Comparison of ENCODE assay signal across 1 cellular context in genomic region chr20:17896771-17897369, GRCh38.
TF ChIP-seq lines count a peak whose summit lies in the region.

No MANE protein-coding gene starts in this region.

TF ChIP-seq in HepG2, 621 proteins besides CTCF, POLR2A, EP300 and RAD21 (continued from another document and continues in another):
- TF ChIP-seq PRDM15 (CRISPR knock-in tag; IDR thresholded peaks at IDR 0.05) (no peak), HDAC1 (CRISPR knock-in tag; IDR thresholded peaks at IDR 0.05) (peak; percentile 93; the same call in 1 of the 2 replicates), KLF16 (CRISPR knock-in tag; IDR thresholded peaks at IDR 0.05) (peak in 1 of 2 experiments; percentile 94; a peak in 2 of 4 replicates), ZNF720 (CRISPR knock-in tag; IDR thresholded peaks at IDR 0.05) (no peak), ZNF331 (CRISPR knock-in tag; IDR thresholded peaks at IDR 0.05) (peak; percentile 96), HNRNPLL (IDR thresholded peaks at IDR 0.05; ENCODE audit: low read depth, low read length, poor library complexity, severe bottlenecking) (no peak), ZNF598 (CRISPR knock-in tag; IDR thresholded peaks at IDR 0.05; ENCODE audit: borderline replicate concordance) (no peak), PRPF4 (IDR thresholded peaks at IDR 0.05; ENCODE audit: low read depth, low read length, poor library complexity, severe bottlenecking) (no peak), RELA (CRISPR knock-in tag; IDR thresholded peaks at IDR 0.05) (0 out of 2 replicates have a peak, but pooled peaks have one; percentile 39), ZNF577 (CRISPR knock-in tag; IDR thresholded peaks at IDR 0.05; ENCODE audit: borderline replicate concordance, low read depth) (0 out of 2 replicates have a peak, but pooled peaks have one; percentile 39), ZNF572 (CRISPR knock-in tag; IDR thresholded peaks at IDR 0.05) (no peak), STAT6 (CRISPR knock-in tag; IDR thresholded peaks at IDR 0.05; ENCODE audit: borderline replicate concordance) (no peak; the same call in 1 of the 2 replicates), HBP1 (CRISPR knock-in tag; IDR thresholded peaks at IDR 0.05; ENCODE audit: low read depth) (peak; percentile 92; the same call in 1 of the 2 replicates), CHD4 (IDR thresholded peaks at IDR 0.05; ENCODE audit: borderline replicate concordance, low read length) (peak; percentile 91), SP1 (IDR thresholded peaks at IDR 0.05) (no peak), SP1 (CRISPR knock-in tag; IDR thresholded peaks at IDR 0.05) (peak; percentile 47; the same call in 1 of the 2 replicates), ZNF263 (CRISPR knock-in tag; IDR thresholded peaks at IDR 0.05) (peak; percentile 80), ZNF629 (CRISPR knock-in tag; conservative IDR thresholded peaks at IDR 0.05) (peak; percentile 97), ZNF362 (CRISPR knock-in tag; IDR thresholded peaks at IDR 0.05; ENCODE audit: borderline replicate concordance) (peak; percentile 78), ZNF343 (CRISPR knock-in tag; IDR thresholded peaks at IDR 0.05) (peak; percentile 53; the same call in 1 of the 2 replicates), AGO2 (optimal IDR thresholded peaks at IDR 0.05; ENCODE audit: low read depth, low read length) (no peak), AHDC1 (CRISPR knock-in tag; IDR thresholded peaks at IDR 0.05; ENCODE audit: borderline replicate concordance) (peak; percentile 95), TFE3 (CRISPR knock-in tag; IDR thresholded peaks at IDR 0.05) (peak; percentile 84), NCOA5 (CRISPR knock-in tag; IDR thresholded peaks at IDR 0.05) (no peak), PLRG1 (conservative IDR thresholded peaks at IDR 0.05) (no peak), NPAS2 (CRISPR knock-in tag; IDR thresholded peaks at IDR 0.05; ENCODE audit: borderline replicate concordance) (no peak), SCMH1 (CRISPR knock-in tag; IDR thresholded peaks at IDR 0.05; ENCODE audit: borderline replicate concordance) (no peak), FOXO4 (CRISPR knock-in tag; conservative IDR thresholded peaks at IDR 0.05) (no peak)
